8 cellular contexts compared by ENCODE assay signal in genomic region chr13:106568225-106569003, GRCh38. TPM values are rescaled to one million over a fixed set of nuclear protein-coding genes. Genes with fewer than 3 reads are reported as not detected.
DNase-seq lines count a peak whose midpoint lies in the region; ATAC-seq and TF ChIP-seq lines count a peak whose summit lies in the region.

No MANE protein-coding gene starts in this region.

- H3K27me3 Mint-ChIP-seq in Calu3 (ENCODE audit: unreplicated experiment), result no peaks in the 10 kb centered on the region
- no peaks in the 10 kb centered on the region for H3K27me3 Mint-ChIP-seq in activated naive CD8-positive, alpha-beta T cell

- H3K4me1 ChIP-seq in suprapubic skin, result peaks cover 50% of the 10 kb centered on the region

- WGBS in suprapubic skin, result 18% methylated on average over 19 of the region's 19 CpGs

- BruUV-seq in Calu3 (replicated peaks; lab: Mats Ljungman, UMichigan), result TSS peak; percentile 80

- no peak for TF ChIP-seq EP300 in suprapubic skin (IDR thresholded peaks at IDR 0.05)

- no peaks in the 10 kb centered on the region for H3K9me3 Mint-ChIP-seq in Calu3 (ENCODE audit: low read depth, unreplicated experiment)
- no peaks in the 10 kb centered on the region for H3K9me3 Mint-ChIP-seq in activated naive CD8-positive, alpha-beta T cell (ENCODE audit: low read depth)

- CTCF ChIA-PET in Calu3 (lab: Charles Lee), result no interaction called here

- H3K27ac Mint-ChIP-seq in Calu3 (ENCODE audit: unreplicated experiment), result peak overlapping the region; percentile 77
- H3K27ac Mint-ChIP-seq in activated naive CD8-positive, alpha-beta T cell, result peak overlapping the region; percentile 90

- peaks cover 21% of the 10 kb centered on the region for H3K36me3 Mint-ChIP-seq in Calu3 (ENCODE audit: insufficient read depth, unreplicated experiment)
- H3K36me3 Mint-ChIP-seq in activated naive CD8-positive, alpha-beta T cell, result peaks cover under 1% of the 10 kb centered on the region

- H3K9me3 ChIP-seq in iPS-18c (ENCODE audit: control insufficient read depth, insufficient read depth, low read length) (no peaks in the 10 kb centered on the region), suprapubic skin (no peaks in the 10 kb centered on the region)

- H3K4me3 Mint-ChIP-seq in Calu3 (ENCODE audit: low read depth, unreplicated experiment), result peak overlapping the region; percentile 91
- H3K4me3 Mint-ChIP-seq in activated naive CD8-positive, alpha-beta T cell, result peak overlapping the region; percentile 99

- H3K27me3 ChIP-seq in suprapubic skin, result no peaks in the 10 kb centered on the region

- H3K36me3 ChIP-seq in suprapubic skin, result no peaks in the 10 kb centered on the region

- intact Hi-C loops in Calu3 (cut with micrococcal nuclease; ENCODE audit: unreplicated experiment), result no loop called here

- H3K4me1 Mint-ChIP-seq in Calu3 (ENCODE audit: low read depth, unreplicated experiment), result peaks cover 13% of the 10 kb centered on the region
- peaks cover 55% of the 10 kb centered on the region for H3K4me1 Mint-ChIP-seq in activated naive CD8-positive, alpha-beta T cell (ENCODE audit: low read depth)

- peak; percentile 33 for ATAC-seq in GM19467 (IDR thresholded peaks at IDR 0.05; ENCODE audit: unreplicated experiment)
- peak; percentile 4 for ATAC-seq in HG03521 (IDR thresholded peaks at IDR 0.05; ENCODE audit: unreplicated experiment)

- no peak for DNase-seq in Calu3
- no peak for DNase-seq in suprapubic skin (ENCODE audit: low spot score in 2 of 2)
- DNase-seq in islet precursor cell, result no peak
- no peak for DNase-seq in stimulated activated CD4-positive, alpha-beta T cell treated with anti-CD3 and anti-CD28 coated beads, Interleukin-4, amount 100 ng/mL, for 1 hour

- TF ChIP-seq CTCF in Calu3 (IDR thresholded peaks at IDR 0.05; ENCODE audit: unreplicated experiment), result no peak
- no peak for TF ChIP-seq CTCF in suprapubic skin (IDR thresholded peaks at IDR 0.05)

- H3K4me3 ChIP-seq in iPS-18c (ENCODE audit: insufficient read depth, low read depth, low read length) (peak overlapping the region; percentile 94), suprapubic skin (peak overlapping the region; percentile 83)

- TF ChIP-seq POLR2A in suprapubic skin (IDR thresholded peaks at IDR 0.05), result no peak

- H3K27ac ChIP-seq in suprapubic skin, result peak overlapping the region; percentile 98

RNA-seq across cellular contexts. Expression of gene ARGLU1, which starts 0.5 kb away (rescaled TPM):
- total RNA-seq in Calu3 (2022) (28.8 and 34.0 TPM in 2 replicates), suprapubic skin (100 to 1,000 TPM in 1 of 4 donors, 10 to 100 TPM in 3; 48.4 to 161 (median 67.5) TPM)

RNA-seq across cellular contexts. Expression of gene EFNB2, which starts 33.0 kb away (rescaled TPM):
- total RNA-seq in Calu3 (2022) (14.3 and 16.9 TPM in 2 replicates), suprapubic skin (10 to 100 TPM; 17.1 to 45.4 (median 28.3) TPM)
